In genomic region chr1:120912896-120913295, GRCh38 we compare ENCODE assay signal across 9 cellular contexts. TPM values are rescaled to one million over a fixed set of nuclear protein-coding genes. Genes with fewer than 3 reads are reported as not detected.
DNase-seq lines count a peak whose midpoint lies in the region; ATAC-seq and TF ChIP-seq lines count a peak whose summit lies in the region.
"Not testable (repeated sequence)": the region's sequence is repeated elsewhere in the genome, so short reads cannot be mapped to it uniquely, and the experiment has no call there.
"Had no signal": no experiment of that assay in that cellular context is flagged by ENCODE, and none has a peak within 500 bp of the region (broad histone marks: within the 10 kb centered on the region; RNA-seq: fewer than 3 reads in every experiment).

No MANE protein-coding gene starts in this region.

- not testable (repeated sequence) for H3K4me1 Mint-ChIP-seq in effector memory CD8-positive, alpha-beta T cell (ENCODE audit: low read depth in 2 of 2); osteocyte (ENCODE audit: unreplicated experiment)

- peak overlapping the region in 1 of 2 donors; percentile 45 for H3K4me3 Mint-ChIP-seq in effector memory CD8-positive, alpha-beta T cell
- peak overlapping the region; percentile 73 for H3K4me3 Mint-ChIP-seq in osteocyte (ENCODE audit: unreplicated experiment)

- H3K4me1 ChIP-seq in subcutaneous abdominal adipose tissue (ENCODE audit: control insufficient read depth in 5 of 5, insufficient read depth in 5 of 5, low read length in 5 of 5), result not testable (repeated sequence)

- not testable (repeated sequence) for H3K36me3 ChIP-seq in subcutaneous abdominal adipose tissue (ENCODE audit: control insufficient read depth in 5 of 5, insufficient read depth in 5 of 5, low read length in 5 of 5)

- intact Hi-C loops in left colon (cut with DNase I, micrococcal nuclease), result not testable (repeated sequence)

- H3K27me3 Mint-ChIP-seq in effector memory CD8-positive, alpha-beta T cell; osteocyte (ENCODE audit: unreplicated experiment): not testable (repeated sequence)

- not testable (repeated sequence) for TF ChIP-seq CTCF in WI38 (IDR thresholded peaks at IDR 0.05; ENCODE audit: low read depth, low read length); osteocyte (IDR thresholded peaks at IDR 0.05)

- H3K4me3 ChIP-seq in WI38 (ENCODE audit: low read depth, low read length) (peak overlapping the region; percentile 51), subcutaneous abdominal adipose tissue (ENCODE audit: low read depth in 1 of 5, low read length in 5 of 5) (peak overlapping the region in 3 of 5 donors; percentile 39 to 57 (median 47))

- not testable (repeated sequence) for H3K27ac ChIP-seq in subcutaneous abdominal adipose tissue (ENCODE audit: low read depth, low read length)

- not testable (repeated sequence) for ATAC-seq in effector memory CD8-positive, alpha-beta T cell (replicated peaks); left colon

- DNase-seq in DMS 273 (lab: John Stamatoyannopoulos, UW; ENCODE audit: unreplicated experiment), result peak; percentile 69
- peak; percentile 0 for DNase-seq in NCI-H2196 (lab: John Stamatoyannopoulos, UW; ENCODE audit: unreplicated experiment)
- peak; percentile 11 for DNase-seq in activated naive CD4-positive, alpha-beta T cell treated with anti-CD3 and anti-CD28 coated beads, Interleukin-2, amount 50 U/mL, for 16 hours
- DNase-seq in effector memory CD8-positive, alpha-beta T cell, result peak in 2 of 3 experiments; percentile 1 to 31
- DNase-seq in left colon, result peak; percentile 12 to 36
- DNase-seq in osteocyte (ENCODE audit: extremely low spot score, unreplicated experiment), result peak; percentile 84

- H3K9me3 ChIP-seq in subcutaneous abdominal adipose tissue (ENCODE audit: control insufficient read depth in 5 of 5, low read length in 5 of 5), result not testable (repeated sequence)

- H3K9ac ChIP-seq in subcutaneous abdominal adipose tissue (ENCODE audit: low read length in 5 of 5), result not testable (repeated sequence)

- H3K36me3 Mint-ChIP-seq in effector memory CD8-positive, alpha-beta T cell (ENCODE audit: insufficient read depth); osteocyte (ENCODE audit: unreplicated experiment): not testable (repeated sequence)

- H3K9me3 Mint-ChIP-seq in effector memory CD8-positive, alpha-beta T cell; osteocyte (ENCODE audit: unreplicated experiment): not testable (repeated sequence)

- not testable (repeated sequence) for H3K27ac Mint-ChIP-seq in effector memory CD8-positive, alpha-beta T cell
- H3K27ac Mint-ChIP-seq in osteocyte (ENCODE audit: unreplicated experiment), result peak overlapping the region; percentile 50

- H3K27me3 ChIP-seq in subcutaneous abdominal adipose tissue (ENCODE audit: control insufficient read depth in 5 of 5, insufficient read depth in 4 of 5, low read length in 5 of 5), result not testable (repeated sequence)

RNA-seq across cellular contexts. Expression of gene PPIAL4A, which starts 23.3 kb away (rescaled TPM):
- total RNA-seq in left colon, result not detected
- not detected in 2 replicates for total RNA-seq in osteocyte
- total RNA-seq: myocyte had no signal

Comparison
In these comparisons a context has a peak if more than half of its experiments do, and no peak if none do; other contexts are left out.
1. DNase-seq: peak in every context shown above with its lines; median percentile 84 in osteocyte; 69 in DMS 273; 24 in left colon; 16 in effector memory CD8-positive, alpha-beta T cell; 11 in activated naive CD4-positive, alpha-beta T cell treated with anti-CD3 and anti-CD28 coated beads, Interleukin-2, amount 50 U/mL, for 16 hours; 0 in NCI-H2196.